Comparison of ENCODE assay signal across 16 cellular contexts in the genomic region with DNA sequence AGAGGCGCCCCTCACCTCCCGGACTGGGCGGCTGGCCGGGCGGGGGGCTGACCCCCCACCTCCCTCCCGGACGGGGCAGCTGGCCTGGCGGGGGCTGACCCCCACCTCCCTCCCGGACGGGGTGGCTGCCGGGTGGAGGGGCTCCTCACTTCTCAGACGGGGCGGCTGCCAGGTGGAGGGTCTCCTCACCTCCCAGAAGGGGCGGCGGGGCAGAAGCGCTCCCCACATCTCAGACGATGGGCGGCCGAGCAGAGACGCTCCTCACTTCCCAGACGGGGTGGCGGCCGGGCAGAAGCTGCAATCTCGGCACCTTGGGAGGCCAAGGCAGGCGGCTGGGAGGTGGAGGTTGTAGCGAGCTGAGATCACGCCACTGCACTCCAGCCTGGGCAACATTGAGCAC. TPM values are rescaled to one million over a fixed set of nuclear protein-coding genes. Genes with fewer than 3 reads are reported as not detected.
"Had no signal": no experiment of that assay in that cellular context is flagged by ENCODE, and none has a peak within 500 bp of the region (broad histone marks: within the 10 kb centered on the region; RNA-seq: fewer than 3 reads in every experiment).

No MANE protein-coding gene starts in this region.

RNA-seq across cellular contexts. Expression of gene PRAMEF33, which starts 4.6 kb away (rescaled TPM):
- total RNA-seq: stomach, subcutaneous adipose tissue, suprapubic skin, temporal lobe, testis, thoracic aorta, thyroid gland, tibial nerve, transverse colon, upper lobe of left lung, upper lobe of right lung, ureter, urinary bladder, uterus, vagina had no signal
- polyA plus RNA-seq: stomach, thymus, urinary bladder had no signal

RNA-seq across cellular contexts. Expression of gene PRAMEF8, which starts 13.8 kb away (rescaled TPM):
- total RNA-seq: stomach, subcutaneous adipose tissue, suprapubic skin, temporal lobe, thoracic aorta, thyroid gland, tibial nerve, transverse colon, upper lobe of left lung, upper lobe of right lung, ureter, urinary bladder, uterus, vagina had no signal
- polyA plus RNA-seq: stomach, urinary bladder had no signal

RNA-seq across cellular contexts. Expression of gene PRAMEF15, which starts 16.7 kb away (rescaled TPM):
- total RNA-seq: stomach, subcutaneous adipose tissue, suprapubic skin, temporal lobe, thoracic aorta, thyroid gland, tibial nerve, transverse colon, upper lobe of left lung, upper lobe of right lung, ureter, urinary bladder, uterus, vagina had no signal
- polyA plus RNA-seq: stomach, urinary bladder had no signal

RNA-seq across cellular contexts. Expression of gene PRAMEF5, which starts 44.7 kb away (rescaled TPM):
- total RNA-seq: stomach, subcutaneous adipose tissue, suprapubic skin, temporal lobe, testis, thoracic aorta, thyroid gland, tibial nerve, transverse colon, upper lobe of left lung, upper lobe of right lung, ureter, urinary bladder, uterus, vagina had no signal
- polyA plus RNA-seq: stomach, thymus, urinary bladder had no signal

RNA-seq across cellular contexts. Expression of gene PRAMEF14, which starts 48.2 kb away (rescaled TPM):
- total RNA-seq: stomach, subcutaneous adipose tissue, suprapubic skin, temporal lobe, thoracic aorta, thyroid gland, tibial nerve, transverse colon, upper lobe of left lung, upper lobe of right lung, ureter, urinary bladder, uterus, vagina had no signal
- polyA plus RNA-seq: stomach, urinary bladder had no signal
